ENCODE assay signal across 14 cellular contexts in genomic region chr6:169288591-169288990, GRCh38. TPM values are rescaled to one million over a fixed set of nuclear protein-coding genes. Genes with fewer than 3 reads are reported as not detected.
DNase-seq lines count a peak whose midpoint lies in the region; ATAC-seq, FAIRE-seq and TF ChIP-seq lines count a peak whose summit lies in the region.
"Had no signal": no experiment of that assay in that cellular context is flagged by ENCODE, and none has a peak within 500 bp of the region (broad histone marks: within the 10 kb centered on the region; RNA-seq: fewer than 3 reads in every experiment).

No MANE protein-coding gene starts in this region.

- no peaks in the 10 kb centered on the region for H3K79me2 ChIP-seq in GM23248 (ENCODE audit: insufficient read depth)

- 6 to 7% methylated on average over 10 of the region's 10 CpGs for WGBS in GM23248 (ENCODE audit: low coverage in 1 of 2, low lambda C conversion rate in 2 of 2, missing lambda C conversion rate in 2 of 2), 2 experiments
- WGBS in heart left ventricle, 4 donors: 68 to 71% (median 69%) methylated on average over 10 of the region's 10 CpGs

- DNase-seq in GM23248 (peak; percentile 93), astrocyte of the spinal cord (ENCODE audit: low read depth, low spot score) (peak; percentile 51), heart left ventricle (peak in 2 of 5 donors; percentile 39 to 51), NCI-H526 (lab: John Stamatoyannopoulos, UW) (no peak), NOMO-1 (lab: John Stamatoyannopoulos, UW; ENCODE audit: unreplicated experiment in 2 of 2) (no peak), GM19239 (ENCODE audit: insufficient read length, low spot score) (no peak)
- DNase-seq: activated T-cell treated with anti-CD3 and anti-CD28 coated beads, Interleukin-2, amount 50 U/mL, for 24 hours; CD8-positive, alpha-beta memory T cell; Kasumi-1; NCI-H2107; stimulated activated CD4-positive, alpha-beta T cell treated with anti-CD3 and anti-CD28 coated beads, Interleukin-4, amount 100 ng/mL, for 4 hours; stimulated activated naive CD4-positive, alpha-beta T cell had no signal

- H3K9ac ChIP-seq in GM23248: peak overlapping the region; percentile 69

- H3K36me3 ChIP-seq in GM23248 (ENCODE audit: low read depth) (no peaks in the 10 kb centered on the region), heart left ventricle (no peaks in the 10 kb centered on the region)

- H3F3A ChIP-seq in GM23248 (ENCODE audit: insufficient read depth): peaks cover 41% of the 10 kb centered on the region

- H3K9me2 ChIP-seq in GM23248 (ENCODE audit: insufficient read depth): no peaks in the 10 kb centered on the region

- peak overlapping the region; percentile 60 for H3K27ac ChIP-seq in GM23248
- peak overlapping the region in 11 of 12 donors; percentile 13 to 87 (median 69) for H3K27ac ChIP-seq in heart left ventricle
- peak overlapping the region in 19 of 21 experiments; percentile 6 to 85 (median 55) for H3K27ac ChIP-seq in skin epidermis

- H3K4me1 ChIP-seq in GM23248 (ENCODE audit: insufficient read depth) (peaks cover 39% of the 10 kb centered on the region), heart left ventricle (peaks cover 0 to 39% (median 0%) of the 10 kb centered on the region in 12 donors)

- TF ChIP-seq POLR2A in heart left ventricle (IDR thresholded peaks at IDR 0.05): no peak

- H3K27me3 ChIP-seq in GM23248 (replicated peaks; ENCODE audit: insufficient read depth): no peaks in the 10 kb centered on the region
- H3K27me3 ChIP-seq in heart left ventricle: no peaks in the 10 kb centered on the region

- peak in 3 of 4 donors; percentile 51 to 72 (median 70) for ATAC-seq in heart left ventricle
- ATAC-seq in GM19324 (IDR thresholded peaks at IDR 0.05; ENCODE audit: low FRiP score, unreplicated experiment): no peak

- TF ChIP-seq CTCF in astrocyte of the spinal cord (IDR thresholded peaks at IDR 0.05; ENCODE audit: low read depth, low read length) (no peak), heart left ventricle (IDR thresholded peaks at IDR 0.05) (peak in 1 of 12 donors; percentile 6)

- H2AFZ ChIP-seq in GM23248: peak overlapping the region; percentile 65

- H3K4me2 ChIP-seq in GM23248 (ENCODE audit: unreplicated experiment): peak overlapping the region; percentile 73

- in situ Hi-C loops in GM23248 (cut with MboI) (no loop called here), astrocyte of the spinal cord (cut with HindIII; ENCODE audit: low sequenced_read_pairs) (no loop called here)

- intact Hi-C loops in heart left ventricle (cut with DNase I): no loop called here

- H4K20me1 ChIP-seq in GM23248 (ENCODE audit: insufficient read depth): no peaks in the 10 kb centered on the region

- H3K9me3 ChIP-seq in GM23248 (ENCODE audit: low read depth) (no peaks in the 10 kb centered on the region), heart left ventricle (peaks cover 0 to 5% (median 0%) of the 10 kb centered on the region in 12 donors)

- no peak for FAIRE-seq in GM19239 (lab: Jason Lieb, UNC)

- H3K4me3 ChIP-seq in GM23248: peak overlapping the region; percentile 31
- no peak overlapping the region for H3K4me3 ChIP-seq in astrocyte of the spinal cord (ENCODE audit: low read depth, low read length)
- no peak overlapping the region for H3K4me3 ChIP-seq in heart left ventricle
- no peak overlapping the region for H3K4me3 ChIP-seq in skin epidermis

RNA-seq across cellular contexts. Expression of gene THBS2, which starts 34.9 kb away (rescaled TPM):
- 124 and 137 TPM in 2 replicates for total RNA-seq in GM23248 (2014; rRNA removed; shearing (Covaris generic))
- polyA plus RNA-seq in GM23248 (2016; fragmentation: Nextera tagmentation; extraction: Ambion mirVana): 76.4 and 77.8 TPM in 2 replicates
- total RNA-seq in heart left ventricle: 10 to 100 TPM in 8 of 9 donors, 1 to 10 TPM in 1; 7.9 to 51.7 (median 15.9) TPM
- polyA plus RNA-seq in heart left ventricle: 10 to 100 TPM in 1 of 2 donors, 1 to 10 TPM in 1; 1.9 to 19.8 TPM
- total RNA-seq: CD8-positive, alpha-beta memory T cell had no signal

Comparison
In these comparisons a context has a peak if more than half of its experiments do, and no peak if none do; other contexts are left out.
1. DNase-seq: peak in GM23248 (single experiment) and astrocyte of the spinal cord (single experiment); none in NCI-H526 (0 of 2), NOMO-1 (0 of 2) and GM19239 (single experiment).
2. Peak in every context shown above with its lines, with median percentiles within 50 percentile points of each other: H3K27ac ChIP-seq.